ENCODE assay signal across 19 cellular contexts in the genomic region with DNA sequence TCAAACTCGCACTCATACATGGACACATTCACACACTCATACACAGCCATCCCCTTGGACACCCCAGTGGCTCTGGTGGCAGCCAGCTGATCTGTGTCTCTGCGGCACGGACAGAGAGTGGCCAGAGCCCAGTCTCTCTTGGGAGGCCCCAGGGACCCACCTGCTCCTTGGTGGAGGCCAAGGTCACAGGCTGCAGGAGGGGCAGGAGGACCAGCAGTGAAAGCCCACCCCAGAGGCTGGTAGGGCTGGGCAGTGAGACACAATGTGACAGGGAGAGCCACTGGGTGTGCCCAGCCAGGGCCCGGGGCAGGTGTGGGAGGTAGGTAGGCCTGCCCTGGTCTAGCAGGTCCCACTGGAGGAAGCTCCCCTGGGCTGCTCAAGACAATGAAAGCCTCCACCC. TPM values are rescaled to one million over a fixed set of nuclear protein-coding genes. Genes with fewer than 3 reads are reported as not detected.
"Had no signal": no experiment of that assay in that cellular context is flagged by ENCODE, and none has a peak within 500 bp of the region (broad histone marks: within the 10 kb centered on the region; RNA-seq: fewer than 3 reads in every experiment).

No MANE protein-coding gene starts in this region.

- H3K4me3 ChIP-seq: dorsolateral prefrontal cortex, gastrocnemius medialis, left lung, right atrium auricular region, suprapubic skin, thyroid gland, upper lobe of left lung, uterus had no signal

- H3K27ac ChIP-seq: dorsolateral prefrontal cortex, gastrocnemius medialis, left lung, neutrophil, right atrium auricular region, suprapubic skin, thyroid gland, upper lobe of left lung, uterus had no signal

- FAIRE-seq: small intestine had no signal

- H3K4me1 ChIP-seq: uterus had no signal

- DNase-seq: cortex of kidney; effector CD8-positive, alpha-beta T cell; gastrocnemius medialis; islet precursor cell; mesendoderm; naive B cell; nephron progenitor cell; small intestine; stimulated activated CD4-positive, alpha-beta T cell treated with anti-CD3 and anti-CD28 coated beads, Interleukin-2, amount 100 ng/mL, for 48 hours; stimulated activated naive CD4-positive, alpha-beta T cell treated with Interleukin-2 at 50 U/mL for 16 hours; thyroid gland; upper lobe of left lung; uterus had no signal

- ATAC-seq: gastrocnemius medialis, left lung had no signal

- H3K27me3 ChIP-seq: right atrium auricular region, thyroid gland had no signal

- H3K9me3 ChIP-seq: gastrocnemius medialis, left lung, neutrophil, right atrium auricular region, suprapubic skin, thyroid gland, upper lobe of left lung, uterus had no signal

- H3K36me3 ChIP-seq: gastrocnemius medialis, left lung, neutrophil, right atrium auricular region, suprapubic skin, thyroid gland, upper lobe of left lung, uterus had no signal

RNA-seq across cellular contexts. Expression of gene SHH, which starts 18.5 kb away (rescaled TPM):
- total RNA-seq: gastrocnemius medialis, right atrium auricular region, thyroid gland had no signal
- polyA plus RNA-seq: fibroblast of lung had no signal
